1 cellular context compared by ENCODE assay signal in the genomic region with DNA sequence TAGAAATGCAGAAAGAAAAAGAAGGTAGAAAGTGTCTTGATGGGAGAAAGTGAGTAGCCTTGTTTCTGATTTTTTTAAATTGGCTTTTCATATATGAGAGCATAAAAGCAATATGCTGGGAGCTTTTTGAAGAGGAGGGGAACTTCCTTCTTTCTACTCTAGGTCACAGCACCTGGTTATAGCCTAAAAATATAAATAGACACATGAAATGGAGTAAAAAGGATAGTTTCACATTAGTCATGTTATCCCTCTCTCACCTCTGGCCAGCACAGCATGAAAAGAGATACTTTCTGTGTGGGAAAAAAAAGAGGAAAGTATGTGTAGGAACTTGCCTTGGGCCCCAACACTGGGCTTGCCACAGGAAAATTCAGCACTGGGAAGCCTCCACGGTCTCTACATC.
A peak's percentile ranks its signal among the peaks of the same experiment; 100 is the strongest.
TF ChIP-seq lines count a peak whose summit lies in the region.

No MANE protein-coding gene starts in this region.

TF ChIP-seq in GM12878, 131 proteins besides CTCF, POLR2A, EP300 and RAD21 (continued from another document):
- TF ChIP-seq, protein P1, sequence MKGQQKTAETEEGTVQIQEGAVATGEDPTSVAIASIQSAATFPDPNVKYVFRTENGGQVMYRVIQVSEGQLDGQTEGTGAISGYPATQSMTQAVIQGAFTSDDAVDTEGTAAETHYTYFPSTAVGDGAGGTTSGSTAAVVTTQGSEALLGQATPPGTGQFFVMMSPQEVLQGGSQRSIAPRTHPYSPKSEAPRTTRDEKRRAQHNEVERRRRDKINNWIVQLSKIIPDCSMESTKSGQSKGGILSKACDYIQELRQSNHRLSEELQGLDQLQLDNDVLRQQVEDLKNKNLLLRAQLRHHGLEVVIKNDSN (IDR thresholded peaks at IDR 0.05; ENCODE audit: borderline replicate concordance, extremely low read length, insufficient read depth, low read depth, low read length): no peak
- TF ChIP-seq JUNB (IDR thresholded peaks at IDR 0.05): peak; percentile 49
- no peak for TF ChIP-seq GATAD2B (conservative IDR thresholded peaks at IDR 0.05; ENCODE audit: low read depth)
- TF ChIP-seq FOXM1 (IDR thresholded peaks at IDR 0.05; ENCODE audit: low read depth, low read length): 0 out of 2 replicates have a peak, but pooled peaks have one; percentile 19
- TF ChIP-seq ETV6 (conservative IDR thresholded peaks at IDR 0.05 in 1 of 2, IDR thresholded peaks at IDR 0.05 in 1 of 2; ENCODE audit: borderline replicate concordance in 1 of 2, low read depth in 1 of 2): no peak
- TF ChIP-seq EED (IDR thresholded peaks at IDR 0.05; ENCODE audit: low read depth): 0 out of 2 replicates have a peak, but pooled peaks have one; percentile 48
- no peak for TF ChIP-seq MEF2B (IDR thresholded peaks at IDR 0.05; ENCODE audit: partially characterized antibody, poor library complexity, severe bottlenecking)
